In the genomic region with DNA sequence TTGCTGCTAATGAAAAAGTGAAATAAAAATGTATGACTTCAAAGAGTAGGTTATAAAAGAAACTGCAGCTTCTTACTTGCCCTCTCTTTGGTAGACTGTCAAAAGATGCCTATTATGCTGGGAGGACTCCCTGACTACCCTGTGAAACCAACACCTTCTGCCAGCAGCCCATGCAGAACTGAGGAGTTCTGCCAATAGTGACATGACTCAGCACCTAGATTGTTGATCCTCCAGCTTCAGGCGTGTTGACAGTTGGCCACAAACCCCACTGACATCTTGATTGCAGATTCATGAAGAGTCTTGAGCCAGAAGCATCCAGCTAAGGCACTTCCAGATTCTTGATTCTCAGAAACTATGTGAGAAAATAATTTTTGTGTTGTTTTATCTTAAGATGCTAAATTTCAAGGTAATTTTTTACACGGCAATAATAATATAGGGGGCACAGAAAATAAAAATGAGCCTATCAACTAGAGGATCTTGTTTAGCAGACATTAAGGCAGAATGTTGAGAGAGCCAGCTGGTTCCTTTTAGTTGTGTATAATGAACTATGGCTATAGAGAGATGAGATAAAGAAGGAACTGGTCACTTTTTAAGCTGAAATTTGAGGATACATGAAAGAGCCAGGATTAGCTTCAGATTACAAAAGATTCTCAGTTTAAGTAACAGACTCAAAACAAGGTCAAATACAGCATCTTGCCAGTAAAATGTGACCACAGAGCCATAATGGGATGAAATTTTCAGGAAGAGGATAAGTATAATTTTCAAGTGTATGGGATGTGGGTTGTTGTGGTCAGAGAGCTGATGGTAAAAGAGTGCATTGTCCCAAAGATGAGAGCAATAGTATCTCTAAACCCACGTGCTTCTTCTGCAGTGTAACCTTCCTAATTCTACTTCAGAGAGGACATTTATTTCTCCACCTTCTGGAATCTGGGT, we compare ENCODE assay signal across 9 cellular contexts.
DNase-seq lines count a peak whose midpoint lies in the region; ATAC-seq and TF ChIP-seq lines count a peak whose summit lies in the region.
"Had no signal": no experiment of that assay in that cellular context is flagged by ENCODE, and none has a peak within 500 bp of the region (broad histone marks: within the 10 kb centered on the region; RNA-seq: fewer than 3 reads in every experiment).

No MANE protein-coding gene starts in this region.

- ATAC-seq in GM21367 (IDR thresholded peaks at IDR 0.05; ENCODE audit: unreplicated experiment): peak; percentile 97
- ATAC-seq in HG03469 (IDR thresholded peaks at IDR 0.05; ENCODE audit: unreplicated experiment): peak; percentile 98
- peak; percentile 88 for ATAC-seq in sciatic nerve

- no peak overlapping the region; the same call in 1 of the 2 replicates for H2AFZ ChIP-seq in PC-9

- H3F3A ChIP-seq in PC-9 (ENCODE audit: insufficient read depth, low read depth): no peaks in the 10 kb centered on the region

- BruUV-seq in PC-9 (replicated peaks; lab: Mats Ljungman, UMichigan): no TSS peak

- no peaks in the 10 kb centered on the region for H3K9me3 Mint-ChIP-seq in endodermal cell

- 79 to 95% methylated on average over 2 to 3 of the region's 3 CpGs for WGBS in endodermal cell (ENCODE audit: insufficient coverage in 1 of 2, insufficient read length in 1 of 2), 2 experiments

- CTCF ChIA-PET in PC-9 (lab: Charles Lee): no interaction called here

- DNase-seq in GM10266 (ENCODE audit: extremely low spot score): peak; percentile 18
- peak; percentile 44 to 67 for DNase-seq in PC-9
- DNase-seq in endodermal cell: peak; percentile 44
- DNase-seq in sciatic nerve (ENCODE audit: low spot score): no peak
- DNase-seq in SW480 (ENCODE audit: low spot score): no peak
- DNase-seq in islet precursor cell: no peak

- H3K4me1 Mint-ChIP-seq in endodermal cell: peaks cover 9% of the 10 kb centered on the region

- no peaks in the 10 kb centered on the region for H3K9me2 ChIP-seq in PC-9 (ENCODE audit: insufficient read depth)

- H3K27me3 Mint-ChIP-seq in endodermal cell (ENCODE audit: insufficient read depth): no peaks in the 10 kb centered on the region

- H3K27ac Mint-ChIP-seq in endodermal cell: no peak overlapping the region

- H3K79me2 ChIP-seq in PC-9 (ENCODE audit: low read depth): no peaks in the 10 kb centered on the region

- no peaks in the 10 kb centered on the region for H4K20me1 ChIP-seq in PC-9 (ENCODE audit: insufficient read depth)

- intact Hi-C loops in PC-9 (cut with micrococcal nuclease; ENCODE audit: unreplicated experiment): no loop called here
- intact Hi-C loops in sciatic nerve (cut with DNase I): no loop called here

- H3K9me3 ChIP-seq in PC-9 (ENCODE audit: insufficient read depth, low read depth): no peaks in the 10 kb centered on the region
- H3K9me3 ChIP-seq in endodermal cell (ENCODE audit: control insufficient read depth, low read length): no peaks in the 10 kb centered on the region
- H3K9me3 ChIP-seq: neutrophil had no signal

- H3K36me3 Mint-ChIP-seq in endodermal cell (ENCODE audit: low read depth): no peaks in the 10 kb centered on the region

- H3K36me3 ChIP-seq in PC-9 (ENCODE audit: low read depth) (no peaks in the 10 kb centered on the region), endodermal cell (ENCODE audit: control insufficient read depth, insufficient read depth, low read length) (no peaks in the 10 kb centered on the region)
- H3K36me3 ChIP-seq: neutrophil had no signal

- no peak overlapping the region for H3K4me2 ChIP-seq in PC-9

- no peak for TF ChIP-seq CTCF in GM10266 (IDR thresholded peaks at IDR 0.05; ENCODE audit: control insufficient read depth, insufficient read depth, low read depth, missing control alignments)
- TF ChIP-seq CTCF in PC-9 (conservative IDR thresholded peaks at IDR 0.05): no peak
- TF ChIP-seq CTCF in endodermal cell (conservative IDR thresholded peaks at IDR 0.05): no peak

- H3K27me3 ChIP-seq in PC-9 (ENCODE audit: insufficient read depth, low read depth) (no peaks in the 10 kb centered on the region), endodermal cell (ENCODE audit: control insufficient read depth, insufficient read depth, low read length, poor library complexity, severe bottlenecking) (no peaks in the 10 kb centered on the region)
- H3K27me3 ChIP-seq: neutrophil had no signal

- H3K27ac ChIP-seq in PC-9: no peak overlapping the region
- H3K27ac ChIP-seq in endodermal cell (ENCODE audit: low read depth, low read length): no peak overlapping the region
- H3K27ac ChIP-seq: neutrophil had no signal

- H3K4me1 ChIP-seq in PC-9 (replicated peaks; ENCODE audit: insufficient read depth) (peaks cover 7% of the 10 kb centered on the region; the same call in 1 of the 2 replicates), endodermal cell (ENCODE audit: control insufficient read depth, insufficient read depth, low read length) (no peaks in the 10 kb centered on the region)

- POLR2A ChIA-PET in PC-9 (lab: Charles Lee; ENCODE audit: unreplicated experiment): interaction anchor here (0.6 kb wide), 2 partner anchors 231 to 1874 kb away, joined by 3 to 4 read pairs; no protein-coding TSS in a partner anchor

- H3K4me3 ChIP-seq in PC-9 (no peak overlapping the region), endodermal cell (ENCODE audit: low read length) (no peak overlapping the region)

- H3K4me3 Mint-ChIP-seq in endodermal cell: no peak overlapping the region

- H3K9ac ChIP-seq in endodermal cell (ENCODE audit: extremely low read depth, low read length, poor library complexity, severe bottlenecking): no peak overlapping the region

Comparison
In these comparisons a context has a peak if more than half of its experiments do, and no peak if none do; other contexts are left out.
1. DNase-seq: peak in GM10266 (single experiment), PC-9 (2 of 2) and endodermal cell (single experiment); none in sciatic nerve (single experiment), SW480 (single experiment) and islet precursor cell (single experiment).
2. Peak in every context shown above with its lines, with median percentiles within 50 percentile points of each other: ATAC-seq.